Comparison of ENCODE assay signal across 26 cellular contexts in the genomic region with DNA sequence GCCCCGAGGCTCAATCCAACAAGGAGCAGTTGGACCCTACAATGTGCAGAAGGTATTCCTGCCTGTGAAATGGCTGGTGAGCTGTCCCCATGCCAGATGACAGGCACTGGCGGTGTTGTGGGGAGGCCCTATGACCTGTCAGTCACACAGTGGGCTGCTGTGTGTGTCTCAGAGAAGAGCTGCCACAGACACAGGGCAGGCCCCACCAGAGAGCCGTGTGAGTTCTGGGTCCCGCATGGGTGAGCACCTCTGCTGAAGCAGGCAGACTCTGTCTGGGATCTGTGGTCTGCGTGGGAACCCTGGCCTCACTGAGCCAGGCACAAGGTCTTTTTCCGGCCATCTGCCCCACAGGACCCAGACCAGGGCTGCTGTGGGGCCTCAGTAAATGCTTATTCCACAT. TPM values are rescaled to one million over a fixed set of nuclear protein-coding genes. Genes with fewer than 3 reads are reported as not detected.
"Had no signal": no experiment of that assay in that cellular context is flagged by ENCODE, and none has a peak within 500 bp of the region (broad histone marks: within the 10 kb centered on the region; RNA-seq: fewer than 3 reads in every experiment).

No MANE protein-coding gene starts in this region.

- H3K9me3 ChIP-seq: left lung, neutrophil, pancreas, right lobe of liver, thyroid gland had no signal

- DNase-seq: cortex of kidney; effector memory CD8-positive, alpha-beta T cell; erythroblast; natural killer cell; small intestine; stimulated activated CD4-positive, alpha-beta T cell treated with anti-CD3 and anti-CD28 coated beads, Interleukin-12 subunit alpha, Interleukin-12 subunit beta, amount 100 ng/mL, for 4 hours; stimulated activated CD4-positive, alpha-beta T cell treated with anti-CD3 and anti-CD28 coated beads, Interleukin-1b, Interleukin-23, amount 100 ng/mL, for 48 hours; stimulated activated CD4-positive, alpha-beta T cell treated with anti-CD3 and anti-CD28 coated beads, Interleukin-4, amount 100 ng/mL, for 1 hour; stimulated activated CD8-positive, alpha-beta memory T cell treated with anti-CD3 and anti-CD28 coated beads, Interleukin-4, amount 100 ng/mL, for 48 hours; stimulated activated naive CD4-positive, alpha-beta T cell; stimulated activated naive CD8-positive, alpha-beta T cell treated with anti-CD3 and anti-CD28 coated beads, Interleukin-15, amount 100 ng/mL, for 72 hours; thyroid gland had no signal

- H3K27me3 ChIP-seq: pancreas, right lobe of liver, thyroid gland had no signal

- ATAC-seq: effector memory CD8-positive, alpha-beta T cell; left cardiac atrium; left lung; natural killer cell; pancreas; stimulated activated naive CD8-positive, alpha-beta T cell treated with anti-CD3 and anti-CD28 coated beads, Interleukin-15, amount 100 ng/mL, for 72 hours had no signal

- H3K4me1 ChIP-seq: left lung, pancreas, right lobe of liver, thyroid gland had no signal

- H3K27ac ChIP-seq: left lung, neutrophil, pancreas, right lobe of liver, thyroid gland had no signal

- FAIRE-seq: endometrium, frontal cortex, pancreas, small intestine, urothelium cell line had no signal

- H3K4me3 ChIP-seq: left lung, pancreas, right lobe of liver, thyroid gland had no signal

- H3K36me3 ChIP-seq: left lung, neutrophil, pancreas, right lobe of liver, thyroid gland had no signal

RNA-seq across cellular contexts. Expression of a gene that starts 37.3 kb away (rescaled TPM):
- total RNA-seq: dermis microvascular lymphatic vessel endothelial cell, frontal cortex, glomerular endothelial cell, kidney epithelial cell, left cardiac atrium, lung microvascular endothelial cell, mononuclear cell, natural killer cell, right lobe of liver had no signal
- polyA plus RNA-seq: neural cell had no signal
